ENCODE assay signal across 8 cellular contexts in genomic region chr2:221554769-221555510, GRCh38.
DNase-seq lines count a peak whose midpoint lies in the region; ATAC-seq lines count a peak whose summit lies in the region.

No MANE protein-coding gene starts in this region.

- H3K36me3 Mint-ChIP-seq in activated naive CD4-positive, alpha-beta T cell treated with anti-CD3 and anti-CD28 coated beads, Interleukin-2, amount 10 ng/mL, durations not matched to agents 7 days and 5 days = peaks cover 6% of the 10 kb centered on the region

- peak; percentile 27 for DNase-seq in stimulated activated CD4-positive, alpha-beta T cell treated with anti-CD3 and anti-CD28 coated beads, Interleukin-4, amount 100 ng/mL, for 24 hours
- DNase-seq in stimulated activated CD4-positive, alpha-beta T cell treated with anti-CD3 and anti-CD28 coated beads, Interleukin-2, amount 100 ng/mL, for 24 hours = no peak
- DNase-seq in activated naive CD4-positive, alpha-beta T cell treated with anti-CD3 and anti-CD28 coated beads, Interleukin-2, amount 10 ng/mL, durations not matched to agents 7 days and 5 days = no peak
- DNase-seq in retina (peak; percentile 64), HK-2 (ENCODE audit: unreplicated experiment) (no peak), NK-92 (lab: John Stamatoyannopoulos, UW; ENCODE audit: unreplicated experiment) (no peak)
- DNase-seq in effector CD8-positive, alpha-beta T cell (lab: John Stamatoyannopoulos, UW) = no peak

- peak; percentile 99 for ATAC-seq in HG02885 (IDR thresholded peaks at IDR 0.05; ENCODE audit: poor library complexity, unreplicated experiment)

- H3K4me3 Mint-ChIP-seq in activated naive CD4-positive, alpha-beta T cell treated with anti-CD3 and anti-CD28 coated beads, Interleukin-2, amount 10 ng/mL, durations not matched to agents 7 days and 5 days = no peak overlapping the region

- H3K4me1 Mint-ChIP-seq in activated naive CD4-positive, alpha-beta T cell treated with anti-CD3 and anti-CD28 coated beads, Interleukin-2, amount 10 ng/mL, durations not matched to agents 7 days and 5 days = peaks cover 15% of the 10 kb centered on the region

- CTCF ChIA-PET in activated naive CD4-positive, alpha-beta T cell treated with anti-CD3 and anti-CD28 coated beads, Interleukin-2, amount 10 ng/mL, durations not matched to agents 7 days and 5 days (lab: Charles Lee) = no interaction called here

- no peaks in the 10 kb centered on the region for H3K9me3 Mint-ChIP-seq in activated naive CD4-positive, alpha-beta T cell treated with anti-CD3 and anti-CD28 coated beads, Interleukin-2, amount 10 ng/mL, durations not matched to agents 7 days and 5 days

- peak overlapping the region; percentile 12 for H3K27ac Mint-ChIP-seq in activated naive CD4-positive, alpha-beta T cell treated with anti-CD3 and anti-CD28 coated beads, Interleukin-2, amount 10 ng/mL, durations not matched to agents 7 days and 5 days

- peaks cover 7% of the 10 kb centered on the region for H3K27me3 Mint-ChIP-seq in activated naive CD4-positive, alpha-beta T cell treated with anti-CD3 and anti-CD28 coated beads, Interleukin-2, amount 10 ng/mL, durations not matched to agents 7 days and 5 days

Comparison
In these comparisons a context has a peak if more than half of its experiments do, and no peak if none do; other contexts are left out.
1. DNase-seq: peak in stimulated activated CD4-positive, alpha-beta T cell treated with anti-CD3 and anti-CD28 coated beads, Interleukin-4, amount 100 ng/mL, for 24 hours (single experiment) and retina (single experiment); none in stimulated activated CD4-positive, alpha-beta T cell treated with anti-CD3 and anti-CD28 coated beads, Interleukin-2, amount 100 ng/mL, for 24 hours (0 of 2), activated naive CD4-positive, alpha-beta T cell treated with anti-CD3 and anti-CD28 coated beads, Interleukin-2, amount 10 ng/mL, durations not matched to agents 7 days and 5 days (single experiment), HK-2 (single experiment), effector CD8-positive, alpha-beta T cell (single experiment) and NK-92 (single experiment).